11 cellular contexts compared by ENCODE assay signal in genomic region chr13:46530084-46530935, GRCh38. TPM values are rescaled to one million over a fixed set of nuclear protein-coding genes. Genes with fewer than 3 reads are reported as not detected.
DNase-seq lines count a peak whose midpoint lies in the region; ATAC-seq, FAIRE-seq and TF ChIP-seq lines count a peak whose summit lies in the region.
"Had no signal": no experiment of that assay in that cellular context is flagged by ENCODE, and none has a peak within 500 bp of the region (broad histone marks: within the 10 kb centered on the region; RNA-seq: fewer than 3 reads in every experiment).

No MANE protein-coding gene starts in this region.

- H3K27me3 Mint-ChIP-seq in CD4-positive, alpha-beta T cell = no peaks in the 10 kb centered on the region

- no peaks in the 10 kb centered on the region for H3K9me3 Mint-ChIP-seq in CD4-positive, alpha-beta T cell

- H3K27ac Mint-ChIP-seq in CD4-positive, alpha-beta T cell = no peak overlapping the region

- TF ChIP-seq CTCF in AG09319 (IDR thresholded peaks at IDR 0.05; ENCODE audit: low read depth, low read length) (no peak), lower leg skin (IDR thresholded peaks at IDR 0.05) (no peak), Peyer's patch (IDR thresholded peaks at IDR 0.05) (no peak)
- no peak for TF ChIP-seq CTCF in CD4-positive, alpha-beta T cell (IDR thresholded peaks at IDR 0.05)

- no peaks in the 10 kb centered on the region for H3K4me1 Mint-ChIP-seq in CD4-positive, alpha-beta T cell (ENCODE audit: low read depth)

- FAIRE-seq in GM12892 (lab: Jason Lieb, UNC) = peak; percentile 46
- FAIRE-seq: D721Med had no signal

- ATAC-seq in CD4-positive, alpha-beta T cell (ENCODE audit: poor library complexity) = no peak

- no peak overlapping the region for H3K4me3 Mint-ChIP-seq in CD4-positive, alpha-beta T cell

- no peaks in the 10 kb centered on the region for H3K27me3 ChIP-seq in CD4-positive, alpha-beta T cell (ENCODE audit: control insufficient read depth, insufficient read depth, low read length)
- H3K27me3 ChIP-seq in Peyer's patch = no peaks in the 10 kb centered on the region

- peak; percentile 24 for DNase-seq in AG09319 (ENCODE audit: extremely low read depth, low read depth)
- DNase-seq in GM12892 (ENCODE audit: insufficient read length) = no peak
- DNase-seq in amniotic epithelial cell (ENCODE audit: low read depth) = peak; percentile 44
- DNase-seq in iris pigment epithelial cell (ENCODE audit: low read depth) = peak; percentile 71
- DNase-seq in lower leg skin (ENCODE audit: low spot score in 2 of 2) = no peak
- DNase-seq in CD4-positive, alpha-beta T cell = no peak
- no peak for DNase-seq in iPS-NIHi11 (ENCODE audit: low spot score)
- no peak for DNase-seq in Peyer's patch
- DNase-seq: NCI-H1105 treated with DMSO at 0.1 percent for 48 hours, NCI-H69 had no signal

- CTCF ChIA-PET in CD4-positive, alpha-beta T cell (lab: Charles Lee) = no interaction called here

- H3K4me3 ChIP-seq in lower leg skin (ENCODE audit: low read depth, poor library complexity, severe bottlenecking) = no peak overlapping the region
- H3K4me3 ChIP-seq in Peyer's patch = no peak overlapping the region

- no peak for TF ChIP-seq POLR2A in GM12892 (IDR thresholded peaks at IDR 0.05; ENCODE audit: low read depth, low read length)
- TF ChIP-seq POLR2A in lower leg skin (IDR thresholded peaks at IDR 0.05) = no peak
- TF ChIP-seq POLR2A in Peyer's patch (IDR thresholded peaks at IDR 0.05) = no peak

- no peak overlapping the region for H3K27ac ChIP-seq in CD4-positive, alpha-beta T cell (ENCODE audit: low read depth, low read length)
- no peak overlapping the region for H3K27ac ChIP-seq in Peyer's patch

- H3K36me3 Mint-ChIP-seq in CD4-positive, alpha-beta T cell (ENCODE audit: low read depth) = no peaks in the 10 kb centered on the region

- no peaks in the 10 kb centered on the region for H3K4me1 ChIP-seq in Peyer's patch

- H3K36me3 ChIP-seq in Peyer's patch = no peaks in the 10 kb centered on the region

- 51 to 53% methylated on average over 4 of the region's 4 CpGs for WGBS in lower leg skin, 2 donors

- no peaks in the 10 kb centered on the region for H3K9me3 ChIP-seq in CD4-positive, alpha-beta T cell (ENCODE audit: control insufficient read depth, low read length)
- no peaks in the 10 kb centered on the region for H3K9me3 ChIP-seq in Peyer's patch

- POLR2A ChIA-PET in CD4-positive, alpha-beta T cell (lab: Charles Lee) = no interaction called here

- intact Hi-C loops in lower leg skin (cut with DNase I; ENCODE audit: low total_unique reads) = no loop called here
- intact Hi-C loops in CD4-positive, alpha-beta T cell (cut with DNase I, micrococcal nuclease) = no loop called here

RNA-seq across cellular contexts. Expression of gene LRCH1, which starts 22.7 kb away (rescaled TPM):
- polyA plus RNA-seq in GM12892 (2012; ENCODE audit: missing spikeins) = 27.9 TPM
- total RNA-seq in lower leg skin (10 to 100 TPM; 34.3 to 43.9 (median 40.3) TPM), Peyer's patch (10 to 100 TPM; 13.6 to 29.7 (median 18.5) TPM)
- total RNA-seq in CD4-positive, alpha-beta T cell = 10 to 100 TPM; 13.4 to 14.7 TPM

Comparison
In these comparisons a context has a peak if more than half of its experiments do, and no peak if none do; other contexts are left out.
1. DNase-seq: peak in AG09319 (single experiment), amniotic epithelial cell (single experiment) and iris pigment epithelial cell (single experiment); none in GM12892 (single experiment), lower leg skin (0 of 2), CD4-positive, alpha-beta T cell (0 of 10), iPS-NIHi11 (single experiment) and Peyer's patch (0 of 3).